In genomic region chr20:59220161-59220560, GRCh38 we compare ENCODE assay signal across 31 cellular contexts. TPM values are rescaled to one million over a fixed set of nuclear protein-coding genes. Genes with fewer than 3 reads are reported as not detected.
"Had no signal": no experiment of that assay in that cellular context is flagged by ENCODE, and none has a peak within 500 bp of the region (broad histone marks: within the 10 kb centered on the region; RNA-seq: fewer than 3 reads in every experiment).

No MANE protein-coding gene starts in this region.

- ATAC-seq: right lobe of liver; stimulated activated memory B cell treated with anti-CD40 and anti-IgM and Interleukin-4, amounts not matched to agents 10 μg/mL and 1 μg/mL and 100 μg/mL, for 72 hours had no signal

- H3K27ac Mint-ChIP-seq: activated naive CD8-positive, alpha-beta T cell treated with anti-CD3 and anti-CD28 coated beads for 36 hours; progenitor cell of endocrine pancreas; stimulated activated memory B cell treated with anti-CD40 and anti-IgM and Interleukin-4, amounts not matched to agents 10 μg/mL and 1 μg/mL and 100 μg/mL, for 72 hours; stimulated activated naive CD8-positive, alpha-beta T cell treated with anti-CD3 and anti-CD28 coated beads, Interleukin-15, amount 100 ng/mL, for 72 hours had no signal

- H3K27ac ChIP-seq: ascending aorta, dorsolateral prefrontal cortex, ovary, right lobe of liver, skin epidermis, tibial artery, VCaP had no signal

- H3K4me3 ChIP-seq: ascending aorta, coronary artery, dorsolateral prefrontal cortex, ovary, right lobe of liver, skin epidermis, tibial artery had no signal

- H3K27me3 Mint-ChIP-seq: stimulated activated naive CD8-positive, alpha-beta T cell treated with anti-CD3 and anti-CD28 coated beads, Interleukin-15, amount 100 ng/mL, for 72 hours had no signal

- H3K9me3 Mint-ChIP-seq: activated naive CD8-positive, alpha-beta T cell treated with anti-CD3 and anti-CD28 coated beads for 36 hours; nephron progenitor cell; stimulated activated memory B cell treated with anti-CD40 and anti-IgM and Interleukin-4, amounts not matched to agents 10 μg/mL and 1 μg/mL and 100 μg/mL, for 72 hours; stimulated activated naive CD8-positive, alpha-beta T cell treated with anti-CD3 and anti-CD28 coated beads, Interleukin-15, amount 100 ng/mL, for 72 hours had no signal

- H3K36me3 Mint-ChIP-seq: brain had no signal

- H3K9me3 ChIP-seq: ascending aorta, ovary, right lobe of liver, tibial artery had no signal

- H3K27me3 ChIP-seq: ascending aorta, dorsolateral prefrontal cortex, ovary had no signal

- H3K4me3 Mint-ChIP-seq: activated naive CD8-positive, alpha-beta T cell treated with anti-CD3 and anti-CD28 coated beads for 36 hours; nephron progenitor cell; stimulated activated memory B cell treated with anti-CD40 and anti-IgM and Interleukin-4, amounts not matched to agents 10 μg/mL and 1 μg/mL and 100 μg/mL, for 72 hours; stimulated activated naive CD8-positive, alpha-beta T cell treated with anti-CD3 and anti-CD28 coated beads, Interleukin-15, amount 100 ng/mL, for 72 hours had no signal

- H3K36me3 ChIP-seq: ascending aorta, ovary, right lobe of liver, tibial artery had no signal

- DNase-seq: activated CD4-positive, alpha-beta T cell treated with anti-CD3 and anti-CD28 coated beads for 4 hours; activated CD4-positive, alpha-beta T cell treated with anti-CD3 and anti-CD28 coated beads, Interleukin-2, amount 50 U/mL, for 4 hours; activated gamma-delta T cell; activated naive CD8-positive, alpha-beta T cell treated with anti-CD3 and anti-CD28 coated beads for 36 hours; dorsolateral prefrontal cortex; effector memory CD4-positive, alpha-beta T cell; erythroblast; head of caudate nucleus; hippocampal formation; midbrain; nephron progenitor cell; ovary; right lobe of liver; stimulated activated CD4-positive, alpha-beta T cell treated with anti-CD3 and anti-CD28 coated beads, Interleukin-12 subunit alpha, Interleukin-12 subunit beta, amount 100 ng/mL, for 4 hours; stimulated activated CD4-positive, alpha-beta T cell treated with anti-CD3 and anti-CD28 coated beads, Interleukin-4, amount 100 ng/mL, for 24 hours; stimulated activated naive CD8-positive, alpha-beta T cell treated with anti-CD3 and anti-CD28 coated beads, Interleukin-15, amount 100 ng/mL, for 72 hours; substantia nigra; T-helper 9 cell; tibial artery had no signal

RNA-seq across cellular contexts. Expression of gene ZNF831, which starts 56.5 kb away (rescaled TPM):
- total RNA-seq: cerebellum, fibroblast of lung, fibroblast of villous mesenchyme, kidney epithelial cell, progenitor cell of endocrine pancreas, renal cortical epithelial cell had no signal
- polyA plus RNA-seq: fibroblast of lung had no signal
